In the genomic region with DNA sequence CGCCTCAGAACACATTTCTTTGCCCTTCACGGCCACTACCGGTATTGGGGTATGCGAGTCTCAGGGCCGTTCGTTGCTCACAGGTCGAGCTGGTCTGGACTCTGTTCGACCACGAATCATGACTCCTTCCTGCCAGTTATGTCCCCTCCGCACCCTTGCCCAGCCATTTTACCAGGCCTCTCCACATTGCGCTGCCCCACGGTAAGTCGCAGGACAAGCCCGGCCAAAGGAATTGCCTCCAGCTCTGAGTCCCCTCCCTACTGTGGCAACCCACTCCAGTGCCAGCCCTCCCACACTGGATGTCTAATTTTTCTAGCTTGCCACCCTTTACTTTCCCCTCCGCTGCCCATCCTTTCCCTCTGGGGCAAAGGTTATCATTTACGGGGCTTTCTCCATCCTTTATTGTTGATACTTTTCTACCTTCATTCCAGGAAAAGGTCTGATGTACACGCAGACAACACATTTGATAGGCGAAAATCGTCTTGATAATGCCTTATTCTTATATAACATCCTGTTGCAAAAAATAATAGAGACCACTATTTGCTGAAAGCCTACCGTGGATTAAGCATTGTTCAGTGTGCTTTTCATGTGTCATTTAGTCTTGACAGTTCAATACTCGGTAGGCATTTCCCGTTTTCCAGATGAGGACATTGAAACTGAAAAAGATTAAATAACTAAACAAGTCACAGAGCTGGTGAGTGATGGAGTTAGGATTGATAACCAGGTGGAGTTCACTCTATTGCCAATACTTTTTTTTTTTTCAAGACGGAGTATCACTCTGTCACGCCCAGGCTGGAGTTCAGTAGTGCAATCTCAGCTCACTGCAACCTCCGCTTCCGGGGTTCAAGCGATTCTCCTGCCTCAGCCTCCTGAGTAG, we compare ENCODE assay signal across 2 cellular contexts.
TF ChIP-seq lines count a peak whose summit lies in the region.

No MANE protein-coding gene starts in this region.

TF ChIP-seq in SK-N-SH treated with all-trans-retinoic acid at 6 μM for 48 hours, 23 proteins besides CTCF, POLR2A, EP300 and RAD21:
- no peak for TF ChIP-seq CSDC2 (CRISPR knock-in tag; IDR thresholded peaks at IDR 0.05)
- TF ChIP-seq OSR1 (CRISPR knock-in tag; IDR thresholded peaks at IDR 0.05) = no peak
- TF ChIP-seq ZNF8 (CRISPR knock-in tag; IDR thresholded peaks at IDR 0.05) = no peak
- no peak for TF ChIP-seq RARB (CRISPR knock-in tag; IDR thresholded peaks at IDR 0.05)
- TF ChIP-seq ZFP3 (CRISPR knock-in tag; IDR thresholded peaks at IDR 0.05) = no peak

TF ChIP-seq in H1, 55 proteins besides CTCF, POLR2A, EP300 and RAD21:
- TF ChIP-seq POLR2AphosphoS5 (IDR thresholded peaks at IDR 0.05; ENCODE audit: low read depth, low read length) = no peak
- TF ChIP-seq CBX8 (IDR thresholded peaks at IDR 0.05; ENCODE audit: borderline replicate concordance, low read depth, low read length) = no peak
- no peak for TF ChIP-seq SIX5 (IDR thresholded peaks at IDR 0.05; ENCODE audit: low read depth, low read length)
- TF ChIP-seq POU5F1 (IDR thresholded peaks at IDR 0.05; ENCODE audit: low read depth, low read length) = no peak
- TF ChIP-seq ZNF274 (IDR thresholded peaks at IDR 0.05; ENCODE audit: borderline replicate concordance, extremely low read depth, low read length) = no peak
- no peak for TF ChIP-seq GTF2F1 (IDR thresholded peaks at IDR 0.05; ENCODE audit: borderline replicate concordance, low read depth, low read length)
- TF ChIP-seq, protein P1, sequence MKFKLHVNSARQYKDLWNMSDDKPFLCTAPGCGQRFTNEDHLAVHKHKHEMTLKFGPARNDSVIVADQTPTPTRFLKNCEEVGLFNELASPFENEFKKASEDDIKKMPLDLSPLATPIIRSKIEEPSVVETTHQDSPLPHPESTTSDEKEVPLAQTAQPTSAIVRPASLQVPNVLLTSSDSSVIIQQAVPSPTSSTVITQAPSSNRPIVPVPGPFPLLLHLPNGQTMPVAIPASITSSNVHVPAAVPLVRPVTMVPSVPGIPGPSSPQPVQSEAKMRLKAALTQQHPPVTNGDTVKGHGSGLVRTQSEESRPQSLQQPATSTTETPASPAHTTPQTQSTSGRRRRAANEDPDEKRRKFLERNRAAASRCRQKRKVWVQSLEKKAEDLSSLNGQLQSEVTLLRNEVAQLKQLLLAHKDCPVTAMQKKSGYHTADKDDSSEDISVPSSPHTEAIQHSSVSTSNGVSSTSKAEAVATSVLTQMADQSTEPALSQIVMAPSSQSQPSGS (IDR thresholded peaks at IDR 0.05; ENCODE audit: low read length) = no peak
- no peak; a peak in 1 of 4 replicates for TF ChIP-seq HDAC2 (IDR thresholded peaks at IDR 0.05; ENCODE audit: borderline replicate concordance in 1 of 2, low read depth in 2 of 2, low read length in 2 of 2)
- TF ChIP-seq RXRA (IDR thresholded peaks at IDR 0.05; ENCODE audit: insufficient read depth, low read depth, low read length) = no peak
- TF ChIP-seq, protein P2, sequence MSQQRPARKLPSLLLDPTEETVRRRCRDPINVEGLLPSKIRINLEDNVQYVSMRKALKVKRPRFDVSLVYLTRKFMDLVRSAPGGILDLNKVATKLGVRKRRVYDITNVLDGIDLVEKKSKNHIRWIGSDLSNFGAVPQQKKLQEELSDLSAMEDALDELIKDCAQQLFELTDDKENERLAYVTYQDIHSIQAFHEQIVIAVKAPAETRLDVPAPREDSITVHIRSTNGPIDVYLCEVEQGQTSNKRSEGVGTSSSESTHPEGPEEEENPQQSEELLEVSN (IDR thresholded peaks at IDR 0.05) = no peak
- peak; percentile 23; the same call in 1 of the 2 replicates for TF ChIP-seq TAF1 (IDR thresholded peaks at IDR 0.05; ENCODE audit: low read depth, low read length)
- TF ChIP-seq EZH2 (IDR thresholded peaks at IDR 0.05; ENCODE audit: low read depth, low read length, severe bottlenecking) = no peak
- peak; percentile 72; the same call in 1 of the 2 replicates for TF ChIP-seq PHF8 (conservative IDR thresholded peaks at IDR 0.05; ENCODE audit: low read depth, low read length)
- TF ChIP-seq ATF3 (IDR thresholded peaks at IDR 0.05; ENCODE audit: insufficient read depth, low read depth, low read length) = no peak
- TF ChIP-seq BRCA1 (IDR thresholded peaks at IDR 0.05; ENCODE audit: low read depth, low read length) = no peak
- no peak for TF ChIP-seq JUN (IDR thresholded peaks at IDR 0.05; ENCODE audit: low read depth, low read length)
- TF ChIP-seq TCF12 (IDR thresholded peaks at IDR 0.05; ENCODE audit: low read depth, low read length) = no peak
- TF ChIP-seq SIN3A (conservative IDR thresholded peaks at IDR 0.05 in 1 of 2, IDR thresholded peaks at IDR 0.05 in 1 of 2; ENCODE audit: low read depth in 1 of 2, low read length in 2 of 2) = no peak
